In genomic region chr2:48209214-48209885, GRCh38 we compare ENCODE assay signal across 12 cellular contexts.
DNase-seq lines count a peak whose midpoint lies in the region; ATAC-seq and TF ChIP-seq lines count a peak whose summit lies in the region.
"Had no signal": no experiment of that assay in that cellular context is flagged by ENCODE, and none has a peak within 500 bp of the region (broad histone marks: within the 10 kb centered on the region; RNA-seq: fewer than 3 reads in every experiment).

No MANE protein-coding gene starts in this region.

- no peaks in the 10 kb centered on the region for H3K27me3 ChIP-seq in trophoblast cell (ENCODE audit: insufficient read depth, low read length)
- H3K27me3 ChIP-seq: colonic mucosa had no signal

- H3K18ac ChIP-seq in trophoblast cell (ENCODE audit: low read length): no peak overlapping the region

- H3K4me2 ChIP-seq in trophoblast cell (ENCODE audit: low read length): no peak overlapping the region

- H3K14ac ChIP-seq in trophoblast cell (ENCODE audit: low read length): no peak overlapping the region

- no peaks in the 10 kb centered on the region for H3K9me3 ChIP-seq in trophoblast cell (ENCODE audit: insufficient read depth, low read depth, low read length)
- H3K9me3 ChIP-seq: colonic mucosa, psoas muscle had no signal

- ATAC-seq in GM21786 (IDR thresholded peaks at IDR 0.05; ENCODE audit: unreplicated experiment): no peak
- ATAC-seq in HG02588 (IDR thresholded peaks at IDR 0.05; ENCODE audit: unreplicated experiment): no peak

- H2AK5ac ChIP-seq in trophoblast cell (ENCODE audit: low read length): no peak overlapping the region

- H3K79me1 ChIP-seq in trophoblast cell (ENCODE audit: low read length): no peaks in the 10 kb centered on the region

- H2AFZ ChIP-seq in trophoblast cell (ENCODE audit: insufficient read depth, low read length, poor library complexity): no peak overlapping the region

- no peak overlapping the region for H3K9ac ChIP-seq in trophoblast cell (ENCODE audit: low read length)

- H3K23ac ChIP-seq in trophoblast cell (ENCODE audit: low read length): no peak overlapping the region

- H2BK12ac ChIP-seq in trophoblast cell (ENCODE audit: low read length): peak overlapping the region; percentile 15

- H3K4ac ChIP-seq in trophoblast cell (ENCODE audit: low read depth, low read length): no peak overlapping the region

- no peak for TF ChIP-seq POLR2A in erythroblast (IDR thresholded peaks at IDR 0.05; ENCODE audit: low read length)

- no peak overlapping the region for H4K12ac ChIP-seq in trophoblast cell (ENCODE audit: low read depth, low read length)

- no peak overlapping the region for H3K27ac ChIP-seq in trophoblast cell (ENCODE audit: low read depth, low read length)
- H3K27ac ChIP-seq: colonic mucosa, psoas muscle had no signal

- peak; percentile 25 for DNase-seq in GM04503 (ENCODE audit: low read depth)
- DNase-seq in NCI-H82 (lab: John Stamatoyannopoulos, UW): peak; percentile 85
- peak; percentile 24 to 32 for DNase-seq in erythroblast (lab: John Stamatoyannopoulos, UW)
- DNase-seq in trophoblast cell: peak in 1 of 2 donors; percentile 27
- no peak for DNase-seq in effector CD8-positive, alpha-beta T cell (lab: John Stamatoyannopoulos, UW)
- no peak for DNase-seq in NCI-H774 (lab: John Stamatoyannopoulos, UW)
- DNase-seq: activated CD4-positive, alpha-beta T cell treated with anti-CD3 and anti-CD28 coated beads, Interleukin-2, amount 50 U/mL, for 1 hour; activated naive CD4-positive, alpha-beta T cell treated with anti-CD3 and anti-CD28 coated beads for 36 hours; colonic mucosa; psoas muscle had no signal

- H3K36me3 ChIP-seq in trophoblast cell (ENCODE audit: control insufficient read depth in 1 of 2, insufficient read depth in 2 of 2, low read length in 2 of 2): no peaks in the 10 kb centered on the region
- H3K36me3 ChIP-seq: colonic mucosa had no signal

- peak overlapping the region; percentile 41 for H2BK120ac ChIP-seq in trophoblast cell (ENCODE audit: insufficient read depth, low read length, poor library complexity)

- H4K8ac ChIP-seq in trophoblast cell (ENCODE audit: low read depth, low read length): no peak overlapping the region

- H3K79me2 ChIP-seq in trophoblast cell (ENCODE audit: control insufficient read depth, insufficient read depth, low read length, poor library complexity): no peaks in the 10 kb centered on the region

- H3K4me3 ChIP-seq in trophoblast cell (ENCODE audit: low read depth, low read length): no peak overlapping the region
- H3K4me3 ChIP-seq: colonic mucosa, psoas muscle had no signal

- no peak overlapping the region for H2BK5ac ChIP-seq in trophoblast cell (ENCODE audit: low read depth, low read length, poor library complexity)

- peak overlapping the region; percentile 34 for H4K91ac ChIP-seq in trophoblast cell (ENCODE audit: low read depth, low read length)

- peaks cover 0 to 7% of the 10 kb centered on the region in 2 experiments for H3K4me1 ChIP-seq in trophoblast cell (ENCODE audit: control insufficient read depth in 1 of 2, insufficient read depth in 2 of 2, low read length in 2 of 2)
- H3K4me1 ChIP-seq: colonic mucosa, psoas muscle had no signal

Comparison
In these comparisons a context has a peak if more than half of its experiments do, and no peak if none do; other contexts are left out.
1. DNase-seq: peak in GM04503 (single experiment), NCI-H82 (single experiment) and erythroblast (2 of 2); none in effector CD8-positive, alpha-beta T cell (single experiment) and NCI-H774 (single experiment).